ENCODE assay signal across 8 cellular contexts in the genomic region with DNA sequence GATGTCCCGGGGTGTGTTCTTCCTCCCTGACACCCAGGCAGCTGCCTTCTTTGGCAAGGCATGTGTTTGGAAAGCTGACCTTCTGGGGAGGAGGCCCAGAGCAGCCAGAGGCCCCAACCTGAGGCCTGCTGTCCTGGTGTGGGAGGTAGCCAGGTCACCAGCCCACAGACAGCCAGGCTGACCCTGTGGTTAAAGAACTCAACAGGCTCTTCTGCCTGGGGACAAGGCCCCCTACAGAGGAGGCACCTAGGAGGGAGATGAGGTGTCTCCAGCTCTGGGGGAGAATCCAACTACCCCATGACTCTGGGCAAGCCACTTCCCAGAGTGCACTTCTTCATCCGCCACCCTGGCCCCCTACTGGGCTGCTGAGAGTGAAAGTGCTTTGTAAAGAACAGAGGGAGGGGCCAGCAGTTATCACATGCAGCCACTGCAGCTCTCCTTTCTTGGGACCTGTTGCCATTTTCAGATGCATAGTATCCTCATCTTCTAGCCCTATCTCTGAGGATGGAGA. TPM values are rescaled to one million over a fixed set of nuclear protein-coding genes. Genes with fewer than 3 reads are reported as not detected.
A peak's percentile ranks its signal among the peaks of the same experiment; 100 is the strongest.
DNase-seq lines count a peak whose midpoint lies in the region; ATAC-seq, FAIRE-seq and TF ChIP-seq lines count a peak whose summit lies in the region.

No MANE protein-coding gene starts in this region.

- H3K4me1 ChIP-seq in OCI-LY7 (ENCODE audit: insufficient read depth, low read length, poor library complexity, severe bottlenecking) (peaks cover 23% of the 10 kb centered on the region), cardiac muscle cell (ENCODE audit: low read depth) (peaks cover 44% of the 10 kb centered on the region), small intestine (ENCODE audit: control insufficient read depth in 2 of 2, insufficient read depth in 1 of 2, low read depth in 1 of 2, low read length in 1 of 2) (peaks cover 0 to 6% of the 10 kb centered on the region in 2 donors)

- H4K20me1 ChIP-seq in OCI-LY7 (ENCODE audit: insufficient read depth, low read length): no peaks in the 10 kb centered on the region

- no peaks in the 10 kb centered on the region for H3K79me2 ChIP-seq in OCI-LY7 (ENCODE audit: insufficient read depth, low read depth, low read length)

- POLR2A ChIA-PET in OCI-LY7 (lab: Charles Lee): interaction anchor here (0.7 to 2.1 kb wide), 7 partner anchors 9 to 1788 kb away, joined by 3 to 12 read pairs (median 5); partner anchors contain the start of gene SREBF1

- ATAC-seq in HG03039 (IDR thresholded peaks at IDR 0.05; ENCODE audit: unreplicated experiment): no peak

- peak; percentile 68 for TF ChIP-seq CTCF in OCI-LY7 (conservative IDR thresholded peaks at IDR 0.05; ENCODE audit: low read length)
- TF ChIP-seq CTCF in cardiac muscle cell (IDR thresholded peaks at IDR 0.05; ENCODE audit: low read depth, low read length): peak; percentile 52

- no peak for FAIRE-seq in small intestine (lab: Jason Lieb, UNC)

- H3K9me3 ChIP-seq in OCI-LY7 (ENCODE audit: low read length) (no peaks in the 10 kb centered on the region), cardiac muscle cell (ENCODE audit: low read depth) (no peaks in the 10 kb centered on the region), small intestine (ENCODE audit: control insufficient read depth, low read depth) (no peaks in the 10 kb centered on the region)

- BruUV-seq in OCI-LY7 (replicated peaks; lab: Mats Ljungman, UMichigan): no TSS peak

- no peaks in the 10 kb centered on the region for H3K9me2 ChIP-seq in OCI-LY7 (ENCODE audit: insufficient read depth, low read length)

- H3K4me3 ChIP-seq in OCI-LY7 (ENCODE audit: low read depth, low read length, poor library complexity, severe bottlenecking) (no peak overlapping the region), cardiac muscle cell (no peak overlapping the region), small intestine (ENCODE audit: low read depth in 1 of 2, low read length in 2 of 2) (no peak overlapping the region)

- intact Hi-C loops in OCI-LY7 (cut with micrococcal nuclease; ENCODE audit: unreplicated experiment): no loop called here

- H3K4me2 ChIP-seq in OCI-LY7 (ENCODE audit: low read length): peak overlapping the region; percentile 45

- H3K27ac ChIP-seq in OCI-LY7 (ENCODE audit: low read depth, low read length, poor library complexity, severe bottlenecking) (peak overlapping the region; percentile 39), cardiac muscle cell (peak overlapping the region; percentile 93), small intestine (ENCODE audit: low read depth in 1 of 2, low read length in 1 of 2) (peak overlapping the region; percentile 52 to 85)

- H3K27me3 ChIP-seq in cardiac muscle cell: no peaks in the 10 kb centered on the region
- no peaks in the 10 kb centered on the region for H3K27me3 ChIP-seq in small intestine (ENCODE audit: control insufficient read depth in 2 of 2, insufficient read depth in 2 of 2, low read length in 2 of 2)

- DNase-seq in SIG-M5 treated with dmso at 0.1 percent for 504 hours (lab: John Stamatoyannopoulos, UW; ENCODE audit: unreplicated experiment) (peak; percentile 70), SIG-M5 (lab: John Stamatoyannopoulos, UW) (no peak), OCI-LY7 (ENCODE audit: low spot score) (peak; percentile 85), cardiac muscle cell (ENCODE audit: low read depth in 1 of 2, low spot score in 1 of 2) (peak; percentile 68 to 73), small intestine (peak; percentile 59), occipital lobe (lab: John Stamatoyannopoulos, UW) (no peak)
- DNase-seq in activated effector memory CD4-positive, alpha-beta T cell treated with Interleukin-2 at 50 U/mL for 16 hours: peak; percentile 39

- WGBS in small intestine, 3 donors: 47 to 75% (median 73%) methylated on average over 2 of the region's 2 CpGs

- peak overlapping the region; percentile 85 for H2AFZ ChIP-seq in OCI-LY7 (ENCODE audit: low read length)

- CTCF ChIA-PET in OCI-LY7 (lab: Charles Lee; ENCODE audit: unreplicated experiment): no interaction called here

- no peaks in the 10 kb centered on the region for H3K36me3 ChIP-seq in OCI-LY7 (ENCODE audit: insufficient read depth, low read length)
- H3K36me3 ChIP-seq in cardiac muscle cell: no peaks in the 10 kb centered on the region
- H3K36me3 ChIP-seq in small intestine (ENCODE audit: control insufficient read depth in 2 of 2, insufficient read depth in 2 of 2, low read length in 2 of 2): no peaks in the 10 kb centered on the region

RNA-seq across cellular contexts. Expression of gene SREBF1, which starts 13.1 kb away (rescaled TPM):
- total RNA-seq in OCI-LY7 (2014; rRNA removed; shearing (Covaris generic)): 48.4 and 70.4 TPM in 2 replicates
- total RNA-seq in OCI-LY7 (2022) (187 and 213 TPM in 2 replicates), cardiac muscle cell (36.4 and 45.9 TPM in 2 replicates), occipital lobe (12.6 TPM)
- polyA plus RNA-seq in cardiac muscle cell (28.5 and 38.9 TPM in 2 replicates), small intestine (100 to 1,000 TPM in 2 of 3 donors, 10 to 100 TPM in 1; 99.7 to 155 (median 111) TPM)

Comparison
In these comparisons a context has a peak if more than half of its experiments do, and no peak if none do; other contexts are left out.
1. DNase-seq: peak in SIG-M5 treated with dmso at 0.1 percent for 504 hours (single experiment), OCI-LY7 (single experiment), activated effector memory CD4-positive, alpha-beta T cell treated with Interleukin-2 at 50 U/mL for 16 hours (single experiment), cardiac muscle cell (2 of 2) and small intestine (single experiment); none in SIG-M5 (single experiment) and occipital lobe (single experiment).
2. H3K27ac ChIP-seq: peak in every context shown above with its lines; median percentile 93 in cardiac muscle cell; 68 in small intestine; 39 in OCI-LY7.